8 cellular contexts compared by ENCODE assay signal in genomic region chr10:87660484-87661133, GRCh38. TPM values are rescaled to one million over a fixed set of nuclear protein-coding genes. Genes with fewer than 3 reads are reported as not detected.
DNase-seq lines count a peak whose midpoint lies in the region; ATAC-seq and TF ChIP-seq lines count a peak whose summit lies in the region.

No MANE protein-coding gene starts in this region.

- no peaks in the 10 kb centered on the region for H3K36me3 Mint-ChIP-seq in activated CD4-positive, alpha-beta T cell treated with anti-CD3 and anti-CD28 coated beads, Interleukin-2, amount 10 ng/mL, durations not matched to agents 24 days and 14 days (ENCODE audit: low read depth)
- H3K36me3 Mint-ChIP-seq in activated naive CD8-positive, alpha-beta T cell: no peaks in the 10 kb centered on the region

- no peaks in the 10 kb centered on the region for H3K36me3 ChIP-seq in iPS-15b (ENCODE audit: control insufficient read depth, insufficient read depth, low read length)
- H3K36me3 ChIP-seq in smooth muscle cell (ENCODE audit: low read depth): no peaks in the 10 kb centered on the region

- no peak overlapping the region for H3K27ac Mint-ChIP-seq in activated CD4-positive, alpha-beta T cell treated with anti-CD3 and anti-CD28 coated beads, Interleukin-2, amount 10 ng/mL, durations not matched to agents 24 days and 14 days
- no peak overlapping the region for H3K27ac Mint-ChIP-seq in activated naive CD8-positive, alpha-beta T cell

- H3K27me3 ChIP-seq in iPS-15b (ENCODE audit: control insufficient read depth, insufficient read depth, low read length) (no peaks in the 10 kb centered on the region), smooth muscle cell (ENCODE audit: low read depth) (no peaks in the 10 kb centered on the region)

- no peak for TF ChIP-seq CTCF in smooth muscle cell (IDR thresholded peaks at IDR 0.05; ENCODE audit: borderline replicate concordance, insufficient read depth, poor library complexity, severe bottlenecking)

- 19% methylated on average over 12 of the region's 12 CpGs for WGBS in smooth muscle cell (ENCODE audit: low lambda C conversion rate)

- H3K9ac ChIP-seq in iPS-15b (ENCODE audit: low read depth, low read length) (peak overlapping the region; percentile 85), smooth muscle cell (ENCODE audit: low read depth) (peak overlapping the region; percentile 89)

- H3K4me1 ChIP-seq in iPS-15b (ENCODE audit: control insufficient read depth, insufficient read depth, low read length) (peaks cover 24% of the 10 kb centered on the region), smooth muscle cell (ENCODE audit: low read depth) (peaks cover 9% of the 10 kb centered on the region)

- no peak for ATAC-seq in HG02973 (IDR thresholded peaks at IDR 0.05; ENCODE audit: unreplicated experiment)

- H3K4me2 ChIP-seq in smooth muscle cell: peak overlapping the region; percentile 94

- peaks cover 14% of the 10 kb centered on the region for H4K20me1 ChIP-seq in smooth muscle cell (ENCODE audit: low read depth)

- H3K27me3 Mint-ChIP-seq in activated CD4-positive, alpha-beta T cell treated with anti-CD3 and anti-CD28 coated beads, Interleukin-2, amount 10 ng/mL, durations not matched to agents 24 days and 14 days: peaks cover 45% of the 10 kb centered on the region
- peaks cover 36% of the 10 kb centered on the region for H3K27me3 Mint-ChIP-seq in activated naive CD8-positive, alpha-beta T cell

- H3F3A ChIP-seq in smooth muscle cell (ENCODE audit: low read depth): peaks cover 25% of the 10 kb centered on the region

- H3K4me3 Mint-ChIP-seq in activated CD4-positive, alpha-beta T cell treated with anti-CD3 and anti-CD28 coated beads, Interleukin-2, amount 10 ng/mL, durations not matched to agents 24 days and 14 days: peak overlapping the region; percentile 76
- peak overlapping the region; percentile 79 for H3K4me3 Mint-ChIP-seq in activated naive CD8-positive, alpha-beta T cell

- H3K79me2 ChIP-seq in smooth muscle cell (ENCODE audit: low read depth): peaks cover 46% of the 10 kb centered on the region

- H3K27ac ChIP-seq in smooth muscle cell (ENCODE audit: low read depth): peak overlapping the region; percentile 98

- H3K4me3 ChIP-seq in iPS-15b (ENCODE audit: low read depth, low read length) (peak overlapping the region; percentile 97), smooth muscle cell (peak overlapping the region; percentile 92)

- peaks cover 8% of the 10 kb centered on the region for H3K4me1 Mint-ChIP-seq in activated CD4-positive, alpha-beta T cell treated with anti-CD3 and anti-CD28 coated beads, Interleukin-2, amount 10 ng/mL, durations not matched to agents 24 days and 14 days
- H3K4me1 Mint-ChIP-seq in activated naive CD8-positive, alpha-beta T cell (ENCODE audit: low read depth): peaks cover 9% of the 10 kb centered on the region

- H2AFZ ChIP-seq in smooth muscle cell (ENCODE audit: low read depth): peak overlapping the region; percentile 26

- no peaks in the 10 kb centered on the region for H3K9me3 ChIP-seq in iPS-15b (ENCODE audit: control insufficient read depth, insufficient read depth, low read length)
- H3K9me3 ChIP-seq in smooth muscle cell (replicated peaks; ENCODE audit: low read depth): no peaks in the 10 kb centered on the region

- DNase-seq in activated CD4-positive, alpha-beta T cell treated with anti-CD3 and anti-CD28 coated beads, Interleukin-2, amount 10 ng/mL, durations not matched to agents 24 days and 14 days: no peak
- no peak for DNase-seq in activated CD4-positive, alpha-beta T cell treated with anti-CD3 and anti-CD28 coated beads for 1 hour
- DNase-seq in smooth muscle cell (lab: John Stamatoyannopoulos, UW; ENCODE audit: unreplicated experiment) (no peak), nucleus accumbens (lab: John Stamatoyannopoulos, UW) (no peak), globus pallidus (ENCODE audit: low spot score) (no peak)

- H3K9me3 Mint-ChIP-seq in activated CD4-positive, alpha-beta T cell treated with anti-CD3 and anti-CD28 coated beads, Interleukin-2, amount 10 ng/mL, durations not matched to agents 24 days and 14 days: no peaks in the 10 kb centered on the region
- H3K9me3 Mint-ChIP-seq in activated naive CD8-positive, alpha-beta T cell (ENCODE audit: low read depth): no peaks in the 10 kb centered on the region

- intact Hi-C loops in activated CD4-positive, alpha-beta T cell treated with anti-CD3 and anti-CD28 coated beads, Interleukin-2, amount 10 ng/mL, durations not matched to agents 24 days and 14 days (cut with micrococcal nuclease): no loop called here

RNA-seq across cellular contexts. Expression of gene PAPSS2, which starts 0.9 kb away (rescaled TPM):
- total RNA-seq in activated CD4-positive, alpha-beta T cell treated with anti-CD3 and anti-CD28 coated beads, Interleukin-2, amount 10 ng/mL, durations not matched to agents 24 days and 14 days: 0.07 TPM in 1 of 2 replicates, not detected in the other
- total RNA-seq in smooth muscle cell: 89.2 and 105 TPM in 2 replicates
- polyA plus RNA-seq in smooth muscle cell: 77.0 and 96.1 TPM in 2 replicates

Comparison
In these comparisons a context has a peak if more than half of its experiments do, and no peak if none do; other contexts are left out.
1. RNA of gene PAPSS2, which starts 0.9 kb away (total RNA-seq): 89.2 to 105 TPM in smooth muscle cell; 0.07 TPM in activated CD4-positive, alpha-beta T cell treated with anti-CD3 and anti-CD28 coated beads, Interleukin-2, amount 10 ng/mL, durations not matched to agents 24 days and 14 days; every median in the first group is over 10 times any median in the second.